ENCODE assay signal across 8 cellular contexts in genomic region chr3:25783661-25784512, GRCh38. TPM values are rescaled to one million over a fixed set of nuclear protein-coding genes. Genes with fewer than 3 reads are reported as not detected.
A peak's percentile ranks its signal among the peaks of the same experiment; 100 is the strongest.
DNase-seq lines count a peak whose midpoint lies in the region; ATAC-seq, FAIRE-seq and TF ChIP-seq lines count a peak whose summit lies in the region.

No MANE protein-coding gene starts in this region.

- H3K36me3 ChIP-seq in OCI-LY3 (replicated peaks; ENCODE audit: low read depth, low read length) (peaks cover 16% of the 10 kb centered on the region), bronchial epithelial cell (ENCODE audit: control insufficient read depth, insufficient read depth, low read length) (no peaks in the 10 kb centered on the region)

- no peaks in the 10 kb centered on the region for H3K9me3 ChIP-seq in OCI-LY3 (ENCODE audit: insufficient read depth, low read length)

- peak overlapping the region; percentile 80 to 81 for H3K4me3 Mint-ChIP-seq in stimulated activated naive CD8-positive, alpha-beta T cell treated with anti-CD3 and anti-CD28 coated beads, Interleukin-15, amount 100 ng/mL, for 72 hours

- H4K20me1 ChIP-seq in OCI-LY3 (ENCODE audit: insufficient read depth, low read length) = peaks cover 29% of the 10 kb centered on the region

- peaks cover 67% of the 10 kb centered on the region for H3K4me1 Mint-ChIP-seq in stimulated activated naive CD8-positive, alpha-beta T cell treated with anti-CD3 and anti-CD28 coated beads, Interleukin-15, amount 100 ng/mL, for 72 hours

- H3K27ac ChIP-seq in OCI-LY3 (ENCODE audit: low read length) = no peak overlapping the region

- TF ChIP-seq CTCF in OCI-LY3 (IDR thresholded peaks at IDR 0.05; ENCODE audit: low read depth, low read length) (no peak), bronchial epithelial cell (IDR thresholded peaks at IDR 0.05; ENCODE audit: insufficient read depth, low read length, severe bottlenecking) (no peak)

- no peaks in the 10 kb centered on the region for H3K27me3 Mint-ChIP-seq in stimulated activated naive CD8-positive, alpha-beta T cell treated with anti-CD3 and anti-CD28 coated beads, Interleukin-15, amount 100 ng/mL, for 72 hours

- peak overlapping the region; percentile 71 for H3K9ac ChIP-seq in OCI-LY3 (ENCODE audit: low read length)

- in situ Hi-C loops in Caki2 (cut with HindIII; ENCODE audit: low pct_unique_long_range_greater_than_20kb, low sequenced_read_pairs) = no loop called here

- ATAC-seq in GM19324 (IDR thresholded peaks at IDR 0.05; ENCODE audit: low FRiP score, unreplicated experiment) (peak; percentile 38), HG03342 (IDR thresholded peaks at IDR 0.05; ENCODE audit: unreplicated experiment) (peak; percentile 24)
- ATAC-seq in stimulated activated naive CD8-positive, alpha-beta T cell treated with anti-CD3 and anti-CD28 coated beads, Interleukin-15, amount 100 ng/mL, for 72 hours = peak; percentile 41

- peak overlapping the region in 1 of 2 donors; percentile 40 for H3K27ac Mint-ChIP-seq in stimulated activated naive CD8-positive, alpha-beta T cell treated with anti-CD3 and anti-CD28 coated beads, Interleukin-15, amount 100 ng/mL, for 72 hours

- no peaks in the 10 kb centered on the region for H3K9me3 Mint-ChIP-seq in stimulated activated naive CD8-positive, alpha-beta T cell treated with anti-CD3 and anti-CD28 coated beads, Interleukin-15, amount 100 ng/mL, for 72 hours

- H3K4me2 ChIP-seq in OCI-LY3 (ENCODE audit: low read length) = peak overlapping the region; percentile 84

- H3K4me3 ChIP-seq in OCI-LY3 (ENCODE audit: low read length) (peak overlapping the region; percentile 80), bronchial epithelial cell (ENCODE audit: low read depth, low read length) (peak overlapping the region; percentile 50)

- peaks cover 33% of the 10 kb centered on the region for H3K4me1 ChIP-seq in OCI-LY3 (ENCODE audit: low read length)

- H3K79me2 ChIP-seq in OCI-LY3 (ENCODE audit: low read length) = peaks cover 45% of the 10 kb centered on the region

- H3K27me3 ChIP-seq in OCI-LY3 (ENCODE audit: low read depth, low read length) (no peaks in the 10 kb centered on the region), bronchial epithelial cell (ENCODE audit: control insufficient read depth, insufficient read depth, low read length) (no peaks in the 10 kb centered on the region)

- H2AFZ ChIP-seq in OCI-LY3 (ENCODE audit: low read depth, low read length) = peak overlapping the region; percentile 75

- no peak for FAIRE-seq in bronchial epithelial cell (lab: Jason Lieb, UNC)

- DNase-seq in Caki2 (ENCODE audit: low read depth) (peak; percentile 41), bronchial epithelial cell (ENCODE audit: low read depth) (peak; percentile 27), kidney tubule cell (ENCODE audit: low spot score) (peak; percentile 34), GOT3 (lab: John Stamatoyannopoulos, UW) (no peak)
- DNase-seq in stimulated activated naive CD8-positive, alpha-beta T cell treated with anti-CD3 and anti-CD28 coated beads, Interleukin-15, amount 100 ng/mL, for 72 hours = no peak

RNA-seq across cellular contexts. Expression of gene NGLY1, which starts 0.6 kb away (rescaled TPM):
- 25.2 and 38.8 TPM in 2 replicates for total RNA-seq in Caki2 (2014; rRNA removed; shearing (Covaris generic); ENCODE audit: low replicate concordance)
- 24.0 and 32.0 TPM in 2 replicates for total RNA-seq in bronchial epithelial cell

RNA-seq across cellular contexts. Expression of gene OXSM, which starts 6.0 kb away (rescaled TPM):
- 16.2 and 40.1 TPM in 2 replicates for total RNA-seq in Caki2 (2014; rRNA removed; shearing (Covaris generic); ENCODE audit: low replicate concordance)
- 18.4 and 24.0 TPM in 2 replicates for total RNA-seq in bronchial epithelial cell

Comparison
In these comparisons a context has a peak if more than half of its experiments do, and no peak if none do; other contexts are left out.
1. DNase-seq: peak in Caki2 (single experiment), bronchial epithelial cell (single experiment) and kidney tubule cell (single experiment); none in stimulated activated naive CD8-positive, alpha-beta T cell treated with anti-CD3 and anti-CD28 coated beads, Interleukin-15, amount 100 ng/mL, for 72 hours (0 of 2) and GOT3 (single experiment).
2. Peak in every context shown above with its lines, with median percentiles within 50 percentile points of each other: ATAC-seq.